8 cellular contexts compared by ENCODE assay signal in the genomic region with DNA sequence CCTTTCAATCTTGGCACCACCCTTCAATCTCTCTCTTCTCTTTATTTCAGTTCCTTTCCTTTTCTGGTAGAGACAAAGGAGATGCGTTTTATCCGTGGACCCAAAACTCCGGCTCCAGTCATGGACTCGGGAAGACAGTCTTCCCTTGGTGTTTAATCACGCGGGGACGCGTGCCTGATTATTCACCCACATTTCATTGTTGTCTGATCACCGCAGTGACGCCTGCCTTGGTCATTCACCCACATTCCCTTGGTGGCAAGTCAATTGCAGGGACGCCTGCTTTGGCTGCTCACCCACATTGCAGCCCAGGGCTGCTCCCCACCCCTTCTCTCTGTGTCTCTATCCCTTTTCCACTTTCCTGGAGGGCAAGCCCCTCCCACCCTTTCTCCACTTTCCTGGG. TPM values are rescaled to one million over a fixed set of nuclear protein-coding genes. Genes with fewer than 3 reads are reported as not detected.
"Had no signal": no experiment of that assay in that cellular context is flagged by ENCODE, and none has a peak within 500 bp of the region (broad histone marks: within the 10 kb centered on the region; RNA-seq: fewer than 3 reads in every experiment).

No MANE protein-coding gene starts in this region.

RNA-seq across cellular contexts. Expression of a gene that starts 7.5 kb away (rescaled TPM):
- total RNA-seq: activated CD8-positive, alpha-beta memory T cell treated with anti-CD3 and anti-CD28 coated beads, Interleukin-2, amount 10 ng/mL, durations not matched to agents 7 days and 5 days; activated naive CD4-positive, alpha-beta T cell treated with anti-CD3 and anti-CD28 coated beads, Interleukin-2, amount 50 U/mL, for 72 hours; frontal cortex; lung; pancreas; thyroid gland had no signal

RNA-seq across cellular contexts. Expression of a gene that starts 34.1 kb away (rescaled TPM):
- total RNA-seq: activated CD8-positive, alpha-beta memory T cell treated with anti-CD3 and anti-CD28 coated beads, Interleukin-2, amount 10 ng/mL, durations not matched to agents 7 days and 5 days; activated naive CD4-positive, alpha-beta T cell treated with anti-CD3 and anti-CD28 coated beads, Interleukin-2, amount 50 U/mL, for 72 hours; fibroblast of lung; frontal cortex; thyroid gland; urinary bladder had no signal
- polyA plus RNA-seq: fibroblast of lung, pancreas, urinary bladder had no signal
